Comparison of ENCODE assay signal across 15 cellular contexts in genomic region chr5:151870820-151871219, GRCh38. TPM values are rescaled to one million over a fixed set of nuclear protein-coding genes. Genes with fewer than 3 reads are reported as not detected.
DNase-seq lines count a peak whose midpoint lies in the region; ATAC-seq and TF ChIP-seq lines count a peak whose summit lies in the region.
"Had no signal": no experiment of that assay in that cellular context is flagged by ENCODE, and none has a peak within 500 bp of the region (broad histone marks: within the 10 kb centered on the region; RNA-seq: fewer than 3 reads in every experiment).

No MANE protein-coding gene starts in this region.

- H2AFZ ChIP-seq in fibroblast of lung (ENCODE audit: low read length) = no peak overlapping the region

- no peaks in the 10 kb centered on the region for H4K20me1 ChIP-seq in fibroblast of lung (ENCODE audit: control insufficient read depth, extremely low read depth, insufficient read depth, low read length)

- no peaks in the 10 kb centered on the region for H3K9me3 ChIP-seq in fibroblast of lung (ENCODE audit: control insufficient read depth, insufficient read depth, low read depth, low read length)
- H3K9me3 ChIP-seq in aorta (ENCODE audit: control insufficient read depth, low read length) = no peaks in the 10 kb centered on the region
- H3K9me3 ChIP-seq: thoracic aorta had no signal

- DNase-seq in stimulated activated CD4-positive, alpha-beta T cell treated with anti-CD3 and anti-CD28 coated beads, Interleukin-15, amount 100 ng/mL, for 24 hours = peak; percentile 7
- no peak for DNase-seq in stimulated activated CD4-positive, alpha-beta T cell treated with anti-CD3 and anti-CD28 coated beads, Interleukin-4, amount 100 ng/mL, for 4 hours
- DNase-seq in OCI-M1 (lab: John Stamatoyannopoulos, UW) (peak; percentile 18), fibroblast of lung (ENCODE audit: low read depth in 2 of 2) (peak; percentile 34 to 74), NCI-H345 (lab: John Stamatoyannopoulos, UW) (no peak), posterior cingulate gyrus (no peak), aorta (no peak)
- DNase-seq: anterior cingulate cortex, left cardiac atrium, occipital lobe, SIG-M5 had no signal

- intact Hi-C loops in posterior cingulate gyrus (cut with DNase I) (no loop called here), aorta (cut with DNase I) (no loop called here)

- no peak for TF ChIP-seq CTCF in fibroblast of lung (conservative IDR thresholded peaks at IDR 0.05 in 1 of 2, IDR thresholded peaks at IDR 0.05 in 1 of 2; ENCODE audit: low read depth in 1 of 2, low read length in 2 of 2)

- H3K4me1 ChIP-seq in fibroblast of lung (ENCODE audit: control insufficient read depth, extremely low read depth, insufficient read depth, low read length) = no peaks in the 10 kb centered on the region
- H3K4me1 ChIP-seq in aorta (ENCODE audit: control insufficient read depth in 1 of 2, insufficient read depth in 2 of 2, low read length in 2 of 2) = no peaks in the 10 kb centered on the region

- no peak for ATAC-seq in GM21526 (IDR thresholded peaks at IDR 0.05; ENCODE audit: low FRiP score, unreplicated experiment)
- no peak for ATAC-seq in aorta (ENCODE audit: low FRiP score)

- H3K4me3 ChIP-seq in fibroblast of lung (replicated peaks in 1 of 4; ENCODE audit: control extremely low read depth in 1 of 4, insufficient read depth in 1 of 4, low read depth in 3 of 4, low read length in 4 of 4) (no peak overlapping the region), aorta (ENCODE audit: low read length in 2 of 2) (no peak overlapping the region)
- H3K4me3 ChIP-seq: thoracic aorta had no signal

- H3K27me3 ChIP-seq in fibroblast of lung (ENCODE audit: control insufficient read depth, insufficient read depth, low read length) (no peaks in the 10 kb centered on the region), aorta (ENCODE audit: control insufficient read depth in 1 of 2, insufficient read depth in 2 of 2, low read length in 1 of 2) (no peaks in the 10 kb centered on the region)

- H3K79me2 ChIP-seq in fibroblast of lung (ENCODE audit: control insufficient read depth, insufficient read depth, low read length) = no peaks in the 10 kb centered on the region

- WGBS in aorta, 2 donors = 58 to 65% methylated on average over 3 of the region's 3 CpGs

- H3K36me3 ChIP-seq in fibroblast of lung (ENCODE audit: control insufficient read depth, insufficient read depth, low read length) (no peaks in the 10 kb centered on the region), aorta (ENCODE audit: control insufficient read depth in 1 of 2, insufficient read depth in 2 of 2, low read length in 1 of 2) (no peaks in the 10 kb centered on the region)
- H3K36me3 ChIP-seq: thoracic aorta had no signal

- no peak overlapping the region for H3K9ac ChIP-seq in fibroblast of lung (ENCODE audit: insufficient read depth, low read length)

- H3K27ac ChIP-seq in fibroblast of lung (ENCODE audit: insufficient read depth, low read length) (no peak overlapping the region), aorta (ENCODE audit: low read depth in 1 of 2, low read length in 2 of 2) (no peak overlapping the region)
- H3K27ac ChIP-seq: C4-2B, thoracic aorta had no signal

- no peak overlapping the region for H3K4me2 ChIP-seq in fibroblast of lung (ENCODE audit: extremely low read depth, insufficient read depth, low read length)

RNA-seq across cellular contexts. Expression of gene GLRA1, which starts 53.8 kb away (rescaled TPM):
- total RNA-seq in fibroblast of lung (not detected in 2 replicates), aorta (not detected)
- polyA plus RNA-seq in fibroblast of lung (not detected in 2 replicates), aorta (not detected)
- not detected in 2 replicates for polyA plus RNA-seq in fibroblast of lung (2012)
- not detected in 2 replicates for polyA minus RNA-seq in fibroblast of lung (ENCODE audit: low replicate concordance)
- total RNA-seq: endothelial cell of umbilical vein, left cardiac atrium, thoracic aorta had no signal
- polyA plus RNA-seq: endothelial cell of umbilical vein had no signal

Comparison
In these comparisons a context has a peak if more than half of its experiments do, and no peak if none do; other contexts are left out.
1. DNase-seq: peak in stimulated activated CD4-positive, alpha-beta T cell treated with anti-CD3 and anti-CD28 coated beads, Interleukin-15, amount 100 ng/mL, for 24 hours (single experiment), OCI-M1 (single experiment) and fibroblast of lung (2 of 2); none in stimulated activated CD4-positive, alpha-beta T cell treated with anti-CD3 and anti-CD28 coated beads, Interleukin-4, amount 100 ng/mL, for 4 hours (0 of 2), NCI-H345 (single experiment), posterior cingulate gyrus (0 of 10) and aorta (0 of 2).